In genomic region chr10:11894381-11895107, GRCh38 we compare ENCODE assay signal across 17 cellular contexts.
"Had no signal": no experiment of that assay in that cellular context is flagged by ENCODE, and none has a peak within 500 bp of the region (broad histone marks: within the 10 kb centered on the region; RNA-seq: fewer than 3 reads in every experiment).

No MANE protein-coding gene starts in this region.

- H3K4me1 ChIP-seq: colonic mucosa, transverse colon had no signal

- H3K27me3 Mint-ChIP-seq: activated CD4-positive, alpha-beta T cell treated with anti-CD3 and anti-CD28 coated beads, Interleukin-2, amount 10 ng/mL, durations not matched to agents 24 days and 14 days; activated naive CD8-positive, alpha-beta T cell; memory B cell had no signal

- H3K36me3 Mint-ChIP-seq: activated naive CD8-positive, alpha-beta T cell; memory B cell; natural killer cell; stimulated activated memory B cell treated with anti-CD40 and anti-IgM and Interleukin-4, amounts not matched to agents 10 μg/mL and 1 μg/mL and 100 μg/mL, for 72 hours had no signal

- H2AFZ ChIP-seq: hepatocyte had no signal

- ATAC-seq: activated CD8-positive, alpha-beta T cell treated with anti-CD3 and anti-CD28 coated beads, Interleukin-2, amount 10 ng/mL, durations not matched to agents 7 days and 5 days; esophagus mucosa; left ventricle myocardium superior; natural killer cell; stimulated activated memory B cell treated with anti-CD40 and anti-IgM and Interleukin-4, amounts not matched to agents 10 μg/mL and 1 μg/mL and 100 μg/mL, for 72 hours had no signal

- H3K9me3 ChIP-seq: colonic mucosa, transverse colon had no signal

- H3K36me3 ChIP-seq: colonic mucosa, transverse colon had no signal

- H3K27ac Mint-ChIP-seq: activated CD4-positive, alpha-beta T cell treated with anti-CD3 and anti-CD28 coated beads, Interleukin-2, amount 10 ng/mL, durations not matched to agents 24 days and 14 days; activated CD8-positive, alpha-beta T cell treated with anti-CD3 and anti-CD28 coated beads, Interleukin-2, amount 10 ng/mL, durations not matched to agents 7 days and 5 days; activated naive CD8-positive, alpha-beta T cell; memory B cell; natural killer cell; stimulated activated memory B cell treated with anti-CD40 and anti-IgM and Interleukin-4, amounts not matched to agents 10 μg/mL and 1 μg/mL and 100 μg/mL, for 72 hours had no signal

- H3K4me3 Mint-ChIP-seq: activated CD4-positive, alpha-beta T cell treated with anti-CD3 and anti-CD28 coated beads, Interleukin-2, amount 10 ng/mL, durations not matched to agents 24 days and 14 days; activated CD8-positive, alpha-beta T cell treated with anti-CD3 and anti-CD28 coated beads, Interleukin-2, amount 10 ng/mL, durations not matched to agents 7 days and 5 days; activated naive CD8-positive, alpha-beta T cell; memory B cell; natural killer cell; stimulated activated memory B cell treated with anti-CD40 and anti-IgM and Interleukin-4, amounts not matched to agents 10 μg/mL and 1 μg/mL and 100 μg/mL, for 72 hours had no signal

- H3K4me3 ChIP-seq: colonic mucosa, hepatocyte, transverse colon had no signal

- DNase-seq: activated CD4-positive, alpha-beta T cell treated with anti-CD3 and anti-CD28 coated beads, Interleukin-2, amount 10 ng/mL, durations not matched to agents 24 days and 14 days; activated CD4-positive, CD25-positive, alpha-beta regulatory T cell; activated CD8-positive, alpha-beta memory T cell treated with anti-CD3 and anti-CD28 coated beads, Interleukin-2, amount 50 U/mL, for 48 hours; activated CD8-positive, alpha-beta T cell treated with anti-CD3 and anti-CD28 coated beads, Interleukin-2, amount 10 ng/mL, durations not matched to agents 7 days and 5 days; activated gamma-delta T cell treated with Interleukin-2 at 50 U/mL for 16 hours; amniotic stem cell; colonic mucosa; left ventricle myocardium superior; natural killer cell; nucleus accumbens; stimulated activated CD4-positive, alpha-beta T cell treated with anti-CD3 and anti-CD28 coated beads, Interleukin-2, amount 100 ng/mL, for 48 hours; transverse colon had no signal

- H3K4me1 Mint-ChIP-seq: memory B cell; natural killer cell; stimulated activated memory B cell treated with anti-CD40 and anti-IgM and Interleukin-4, amounts not matched to agents 10 μg/mL and 1 μg/mL and 100 μg/mL, for 72 hours had no signal

- H3K27me3 ChIP-seq: colonic mucosa, hepatocyte, transverse colon had no signal

- H3K27ac ChIP-seq: colonic mucosa, hepatocyte, transverse colon had no signal
